Comparison of ENCODE assay signal across 8 cellular contexts in the genomic region with DNA sequence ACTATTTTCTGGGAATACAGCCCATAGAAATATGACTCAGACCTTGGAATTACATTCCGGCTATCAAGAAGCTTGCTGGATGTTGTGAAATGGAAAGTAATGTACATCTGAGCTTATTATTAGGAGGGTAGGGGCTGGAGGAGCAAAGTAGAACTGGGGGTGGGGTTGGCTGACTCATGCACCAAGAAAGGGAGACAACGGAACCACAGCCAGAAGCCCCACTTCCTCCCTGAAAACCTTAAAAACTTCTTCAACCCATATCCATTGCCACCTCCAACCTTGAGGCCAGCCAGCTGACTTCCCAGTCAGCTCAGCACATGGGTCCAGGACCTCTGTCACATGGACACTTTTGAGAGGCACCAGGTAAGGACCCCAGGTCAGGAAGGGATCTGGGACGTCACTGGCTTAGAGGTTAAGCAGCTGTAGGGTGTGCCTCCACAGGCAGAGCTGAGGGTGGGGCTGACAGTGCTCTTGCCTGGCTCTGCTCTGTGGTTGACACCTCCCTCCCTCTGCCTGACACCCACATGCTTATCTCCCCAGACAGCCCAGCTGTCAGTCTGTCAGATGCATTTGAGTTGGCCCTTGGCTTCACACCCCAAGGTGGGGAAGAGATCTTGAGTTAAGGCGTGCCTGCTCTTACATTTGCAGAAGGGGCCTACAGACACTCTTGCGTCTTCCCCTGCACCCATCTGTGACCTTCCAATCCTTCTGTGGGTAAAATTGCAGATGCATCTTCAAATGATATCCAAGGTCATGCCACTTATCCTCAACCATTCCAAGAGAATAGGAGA. TPM values are rescaled to one million over a fixed set of nuclear protein-coding genes. Genes with fewer than 3 reads are reported as not detected.
DNase-seq lines count a peak whose midpoint lies in the region; ATAC-seq and TF ChIP-seq lines count a peak whose summit lies in the region.

No MANE protein-coding gene starts in this region.

- no peaks in the 10 kb centered on the region for H3K9me3 ChIP-seq in PC-3 (ENCODE audit: low read length)

- no peaks in the 10 kb centered on the region for H3K36me3 Mint-ChIP-seq in activated T-cell treated with anti-CD3 and anti-CD28 coated beads, Interleukin-2, amount 50 U/mL, for 72 hours (ENCODE audit: insufficient read depth in 2 of 2)

- H3K27me3 ChIP-seq in PC-3 (ENCODE audit: low read length) = no peaks in the 10 kb centered on the region

- no peaks in the 10 kb centered on the region for H3K36me3 ChIP-seq in PC-3 (ENCODE audit: low read depth, low read length)

- POLR2A ChIA-PET in PC-3 (lab: Charles Lee; ENCODE audit: unreplicated experiment) = interaction anchor here (0.5 to 0.7 kb wide), 4 partner anchors 13 to 291 kb away, joined by 3 to 10 read pairs (median 6); a partner anchor contains a TSS

- no TSS peak for BruUV-seq in PC-3 (replicated peaks; lab: Mats Ljungman, UMichigan)

- peak; percentile 34 for DNase-seq in Caki2 (ENCODE audit: low read depth)
- peak; percentile 94 for DNase-seq in PC-3
- DNase-seq in activated T-cell treated with anti-CD3 and anti-CD28 coated beads, Interleukin-2, amount 50 U/mL, for 72 hours = peak; percentile 63 to 75
- DNase-seq in left ventricle myocardium superior = no peak
- peak; percentile 70 for DNase-seq in stimulated activated CD8-positive, alpha-beta memory T cell treated with anti-CD3 and anti-CD28 coated beads, Interleukin-12 subunit alpha, Interleukin-12 subunit beta, amount 100 ng/mL, for 1 hour (ENCODE audit: low read depth)
- no peak for DNase-seq in NCI-H774 (lab: John Stamatoyannopoulos, UW)
- DNase-seq in medulla oblongata (ENCODE audit: extremely low spot score) = no peak

- peak overlapping the region; percentile 52 to 68 for H3K4me3 Mint-ChIP-seq in activated T-cell treated with anti-CD3 and anti-CD28 coated beads, Interleukin-2, amount 50 U/mL, for 72 hours

- H3K4me1 Mint-ChIP-seq in activated T-cell treated with anti-CD3 and anti-CD28 coated beads, Interleukin-2, amount 50 U/mL, for 72 hours (ENCODE audit: low read depth) = peaks cover 56% of the 10 kb centered on the region

- H3K4me2 ChIP-seq in PC-3 (ENCODE audit: low read length) = peak overlapping the region; percentile 59

- intact Hi-C loops in PC-3 (cut with micrococcal nuclease) = no loop called here
- intact Hi-C loops in left ventricle myocardium superior (cut with micrococcal nuclease) = no loop called here

- in situ Hi-C loops in Caki2 (cut with HindIII; ENCODE audit: low pct_unique_long_range_greater_than_20kb, low sequenced_read_pairs) = no loop called here

- peak overlapping the region; percentile 76 for H3K27ac ChIP-seq in PC-3 (ENCODE audit: low read length)

- no peaks in the 10 kb centered on the region for H3K9me2 ChIP-seq in PC-3 (replicated peaks; ENCODE audit: low read length)

- H4K20me1 ChIP-seq in PC-3 (ENCODE audit: low read length) = no peaks in the 10 kb centered on the region

- no peak for TF ChIP-seq CTCF in PC-3 (conservative IDR thresholded peaks at IDR 0.05; ENCODE audit: low read depth, low read length)

- H3K27me3 Mint-ChIP-seq in activated T-cell treated with anti-CD3 and anti-CD28 coated beads, Interleukin-2, amount 50 U/mL, for 72 hours (ENCODE audit: low read depth) = no peaks in the 10 kb centered on the region

- H3K27ac Mint-ChIP-seq in activated T-cell treated with anti-CD3 and anti-CD28 coated beads, Interleukin-2, amount 50 U/mL, for 72 hours = no peak overlapping the region

- no peak overlapping the region for H3K9ac ChIP-seq in PC-3 (ENCODE audit: low read length)

- H3K4me3 ChIP-seq in PC-3 (ENCODE audit: low read length) = no peak overlapping the region; the same call in 1 of the 2 replicates

- H3K79me2 ChIP-seq in PC-3 (ENCODE audit: low read length) = no peaks in the 10 kb centered on the region

- peaks cover 3% of the 10 kb centered on the region for H3F3A ChIP-seq in PC-3 (ENCODE audit: low read length, unreplicated experiment)

- H3K4me1 ChIP-seq in PC-3 (ENCODE audit: insufficient read depth, low read length) = peaks cover 16% of the 10 kb centered on the region

- H2AFZ ChIP-seq in PC-3 (ENCODE audit: low read length) = peak overlapping the region; percentile 25; the same call in 1 of the 2 replicates

- CTCF ChIA-PET in PC-3 (lab: Charles Lee) = interaction anchor here (0.8 to 1.1 kb wide), 3 partner anchors 11 to 39 kb away, joined by 3 to 5 read pairs (median 4); no protein-coding TSS in a partner anchor

- ATAC-seq in HG02610 (IDR thresholded peaks at IDR 0.05; ENCODE audit: unreplicated experiment) (peak; percentile 90), PC-3 (peak; percentile 88), left ventricle myocardium superior (peak; percentile 55)
- ATAC-seq in activated T-cell treated with anti-CD3 and anti-CD28 coated beads, Interleukin-2, amount 50 U/mL, for 72 hours (replicated peaks in 1 of 2) = peak; percentile 98 to 99

- H3K9me3 Mint-ChIP-seq in activated T-cell treated with anti-CD3 and anti-CD28 coated beads, Interleukin-2, amount 50 U/mL, for 72 hours = peaks cover 0 to 3% of the 10 kb centered on the region in 2 donors

RNA-seq across cellular contexts. Expression of a gene that starts 5.7 kb away (rescaled TPM):
- not detected in 2 replicates for total RNA-seq in Caki2 (2014; rRNA removed; shearing (Covaris generic); ENCODE audit: low replicate concordance)
- total RNA-seq in PC-3 (2014; rRNA removed) = not detected in 2 replicates
- under 1 TPM in 1 of 2 donors, not detected in 1; 0.25 TPM for total RNA-seq in activated T-cell treated with anti-CD3 and anti-CD28 coated beads, Interleukin-2, amount 50 U/mL, for 72 hours
- not detected for total RNA-seq in left ventricle myocardium superior

RNA-seq across cellular contexts. Expression of a gene that starts 24.4 kb away (rescaled TPM):
- total RNA-seq in Caki2 (2014; rRNA removed; shearing (Covaris generic); ENCODE audit: low replicate concordance) = 13.2 TPM in 1 of 2 replicates, not detected in the other
- total RNA-seq in PC-3 (2014; rRNA removed) (15.3 and 16.1 TPM in 2 replicates), left ventricle myocardium superior (not detected)
- total RNA-seq in activated T-cell treated with anti-CD3 and anti-CD28 coated beads, Interleukin-2, amount 50 U/mL, for 72 hours = 1 to 10 TPM; 1.6 to 2.3 TPM

RNA-seq across cellular contexts. Expression of a gene that starts 32.3 kb away (rescaled TPM):
- total RNA-seq in Caki2 (2014; rRNA removed; shearing (Covaris generic); ENCODE audit: low replicate concordance) = not detected in 2 replicates
- total RNA-seq in PC-3 (2014; rRNA removed) (not detected in 2 replicates), left ventricle myocardium superior (not detected)
- total RNA-seq in activated T-cell treated with anti-CD3 and anti-CD28 coated beads, Interleukin-2, amount 50 U/mL, for 72 hours = not detected

RNA-seq across cellular contexts. Expression of a gene that starts 53.8 kb away (rescaled TPM):
- total RNA-seq in Caki2 (2014; rRNA removed; shearing (Covaris generic); ENCODE audit: low replicate concordance) = 37.7 and 47.0 TPM in 2 replicates
- total RNA-seq in PC-3 (2014; rRNA removed) = 49.6 and 52.8 TPM in 2 replicates
- 10 to 100 TPM; 39.5 to 43.6 TPM for total RNA-seq in activated T-cell treated with anti-CD3 and anti-CD28 coated beads, Interleukin-2, amount 50 U/mL, for 72 hours
- total RNA-seq in left ventricle myocardium superior = 29.3 TPM

Comparison
In these comparisons a context has a peak if more than half of its experiments do, and no peak if none do; other contexts are left out.
1. DNase-seq: peak in Caki2 (single experiment), PC-3 (single experiment), activated T-cell treated with anti-CD3 and anti-CD28 coated beads, Interleukin-2, amount 50 U/mL, for 72 hours (2 of 2) and stimulated activated CD8-positive, alpha-beta memory T cell treated with anti-CD3 and anti-CD28 coated beads, Interleukin-12 subunit alpha, Interleukin-12 subunit beta, amount 100 ng/mL, for 1 hour (single experiment); none in left ventricle myocardium superior (single experiment), NCI-H774 (single experiment) and medulla oblongata (single experiment).
2. Peak in every context shown above with its lines, with median percentiles within 50 percentile points of each other: ATAC-seq.